Comparison of ENCODE assay signal across 30 cellular contexts in genomic region chr9:129227843-129228189, GRCh38.
"Had no signal": no experiment of that assay in that cellular context is flagged by ENCODE, and none has a peak within 500 bp of the region (broad histone marks: within the 10 kb centered on the region; RNA-seq: fewer than 3 reads in every experiment).

No MANE protein-coding gene starts in this region.

- H3K36me3 Mint-ChIP-seq: activated naive CD8-positive, alpha-beta T cell had no signal

- H3K27ac Mint-ChIP-seq: activated B cell treated with CpG ODN at 0.5 μM for 24 hours; activated CD8-positive, alpha-beta T cell treated with anti-CD3 and anti-CD28 coated beads for 36 hours; activated naive CD8-positive, alpha-beta T cell; activated T-helper 17 cell treated with anti-CD3 and anti-CD28 coated beads, Interleukin-2, amount 50 U/mL, for 72 hours had no signal

- H3K27ac ChIP-seq: brain microvascular endothelial cell, colonic mucosa, epithelial cell of prostate, esophagus squamous epithelium, gastroesophageal sphincter, heart right ventricle, WERI-Rb-1 had no signal

- H3K4me3 ChIP-seq: colonic mucosa, esophagus squamous epithelium, gastroesophageal sphincter, heart right ventricle had no signal

- H3K9me3 ChIP-seq: colonic mucosa, esophagus squamous epithelium, gastroesophageal sphincter had no signal

- ATAC-seq: activated CD4-positive, CD25-positive, alpha-beta regulatory T cell treated with anti-CD3 and anti-CD28 coated beads, Interleukin-2, amount 50 U/mL, for 24 hours; activated CD8-positive, alpha-beta T cell treated with anti-CD3 and anti-CD28 coated beads for 36 hours; activated T-cell treated with anti-CD3 and anti-CD28 coated beads, Interleukin-2, amount 50 U/mL, for 4 hours; activated T-helper 17 cell treated with anti-CD3 and anti-CD28 coated beads, Interleukin-2, amount 50 U/mL, for 72 hours; gastroesophageal sphincter; heart right ventricle had no signal

- H3K9me3 Mint-ChIP-seq: activated B cell treated with CpG ODN at 0.5 μM for 24 hours; activated T-cell treated with anti-CD3 and anti-CD28 coated beads, Interleukin-2, amount 50 U/mL, for 4 hours; activated T-helper 17 cell treated with anti-CD3 and anti-CD28 coated beads, Interleukin-2, amount 50 U/mL, for 72 hours had no signal

- H3K4me1 ChIP-seq: colonic mucosa had no signal

- H3K27me3 Mint-ChIP-seq: activated CD8-positive, alpha-beta T cell treated with anti-CD3 and anti-CD28 coated beads for 36 hours; activated naive CD8-positive, alpha-beta T cell; activated T-helper 17 cell treated with anti-CD3 and anti-CD28 coated beads, Interleukin-2, amount 50 U/mL, for 72 hours had no signal

- FAIRE-seq: astrocyte, bronchial epithelial cell, endometrium, endothelial cell of umbilical vein had no signal

- H3K36me3 ChIP-seq: brain microvascular endothelial cell, colonic mucosa, esophagus squamous epithelium, gastroesophageal sphincter, heart right ventricle, WERI-Rb-1 had no signal

- DNase-seq: activated B cell treated with CpG ODN at 0.5 μM for 24 hours; activated CD4-positive, alpha-beta T cell treated with anti-CD3 and anti-CD28 coated beads for 48 hours; activated CD4-positive, alpha-beta T cell treated with anti-CD3 and anti-CD28 coated beads, Interleukin-2, amount 50 U/mL, for 1 hour; activated CD4-positive, alpha-beta T cell treated with anti-CD3 and anti-CD28 coated beads, Interleukin-2, amount 50 U/mL, for 48 hours; activated CD8-positive, alpha-beta memory T cell treated with anti-CD3 and anti-CD28 coated beads for 24 hours; activated CD8-positive, alpha-beta T cell treated with anti-CD3 and anti-CD28 coated beads for 36 hours; activated effector memory CD4-positive, alpha-beta T cell treated with Interleukin-2 at 50 U/mL for 16 hours; activated gamma-delta T cell treated with Interleukin-2 at 50 U/mL for 16 hours; activated naive CD4-positive, alpha-beta T cell treated with anti-CD3 and anti-CD28 coated beads, Interleukin-2, amount 50 U/mL, for 16 hours; activated naive CD4-positive, alpha-beta T cell treated with Interleukin-2 at 50 U/mL for 16 hours; activated T-cell treated with anti-CD3 and anti-CD28 coated beads, Interleukin-2, amount 50 U/mL, for 4 hours; amniotic stem cell; anterior cingulate cortex; brain microvascular endothelial cell; colonic mucosa; effector CD8-positive, alpha-beta T cell; esophagus squamous epithelium; foreskin melanocyte; heart right ventricle; T-helper 2 cell; WERI-Rb-1 had no signal

- H3K4me3 Mint-ChIP-seq: activated B cell treated with CpG ODN at 0.5 μM for 24 hours; activated CD8-positive, alpha-beta T cell treated with anti-CD3 and anti-CD28 coated beads for 36 hours; activated naive CD8-positive, alpha-beta T cell; activated T-cell treated with anti-CD3 and anti-CD28 coated beads, Interleukin-2, amount 50 U/mL, for 4 hours; activated T-helper 17 cell treated with anti-CD3 and anti-CD28 coated beads, Interleukin-2, amount 50 U/mL, for 72 hours had no signal

- H3K27me3 ChIP-seq: brain microvascular endothelial cell, colonic mucosa, esophagus squamous epithelium, gastroesophageal sphincter, heart right ventricle had no signal
